10 cellular contexts compared by ENCODE assay signal in the genomic region with DNA sequence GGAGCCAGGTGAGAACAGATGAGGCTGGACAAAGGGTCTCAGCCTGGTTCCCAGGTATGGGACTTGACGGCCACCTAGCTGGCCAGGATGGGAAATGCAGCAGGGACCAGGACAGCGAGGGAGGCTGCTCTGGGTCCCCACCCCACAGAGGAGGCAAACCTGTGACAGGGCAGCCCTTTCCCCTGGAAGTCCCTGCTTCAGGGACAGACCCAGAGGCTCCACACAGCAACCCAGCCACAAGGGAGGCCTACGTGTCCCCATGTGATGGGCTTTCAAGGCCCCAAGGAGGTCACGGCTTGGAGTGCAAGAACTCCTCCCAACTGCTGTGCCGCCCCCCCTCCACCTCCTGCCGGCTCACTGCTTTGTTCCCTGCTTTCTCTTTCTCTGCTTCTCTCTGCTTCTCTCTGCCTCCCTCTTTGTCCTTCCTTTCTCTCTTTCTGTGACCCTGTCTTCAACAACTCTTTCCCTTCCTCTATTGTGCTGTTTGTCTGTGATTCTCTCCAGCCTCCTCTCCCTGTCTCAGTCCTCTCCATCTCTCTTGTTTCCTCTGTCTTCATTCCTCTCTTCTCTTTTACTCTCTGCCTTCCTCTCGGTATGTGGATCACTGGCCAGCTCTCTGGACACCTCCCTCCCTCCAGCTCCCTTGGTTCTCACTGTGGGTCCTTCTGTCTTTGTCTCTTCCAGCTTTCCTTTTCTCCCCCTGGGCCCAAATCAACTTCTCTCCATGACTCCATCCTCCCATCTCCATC. TPM values are rescaled to one million over a fixed set of nuclear protein-coding genes. Genes with fewer than 3 reads are reported as not detected.
DNase-seq lines count a peak whose midpoint lies in the region; ATAC-seq, FAIRE-seq and TF ChIP-seq lines count a peak whose summit lies in the region.
"Had no signal": no experiment of that assay in that cellular context is flagged by ENCODE, and none has a peak within 500 bp of the region (broad histone marks: within the 10 kb centered on the region; RNA-seq: fewer than 3 reads in every experiment).

No MANE protein-coding gene starts in this region.

- peaks cover 6% of the 10 kb centered on the region for H3K27me3 Mint-ChIP-seq in brain

- FAIRE-seq in small intestine (lab: Jason Lieb, UNC), result no peak

- DNase-seq in AG10803 (ENCODE audit: low read depth) (no peak), lower lobe of right lung (no peak), small intestine (no peak), posterior cingulate gyrus (no peak)
- no peak for DNase-seq in stimulated activated CD4-positive, alpha-beta T cell treated with anti-CD3 and anti-CD28 coated beads, Interleukin-12 subunit alpha, Interleukin-12 subunit beta, amount 100 ng/mL, for 4 hours

- no peak overlapping the region for H3K27ac ChIP-seq in HEK293 (ENCODE audit: extremely low read depth, low read depth, low read length)
- H3K27ac ChIP-seq in lower lobe of right lung, result no peak overlapping the region
- no peak overlapping the region for H3K27ac ChIP-seq in small intestine (ENCODE audit: low read depth in 1 of 2, low read length in 1 of 2)
- H3K27ac ChIP-seq: prostate gland had no signal

- peak; percentile 27; the same call in 1 of the 2 replicates for TF ChIP-seq CTCF in AG10803 (conservative IDR thresholded peaks at IDR 0.05; ENCODE audit: low read length)
- peak; percentile 32; the same call in 1 of the 2 replicates for TF ChIP-seq CTCF in HEK293 (tag by site-specific recombination; IDR thresholded peaks at IDR 0.05)
- peak; percentile 58 to 72 for TF ChIP-seq CTCF in brain (conservative IDR thresholded peaks at IDR 0.05)
- TF ChIP-seq CTCF in lower lobe of right lung (IDR thresholded peaks at IDR 0.05), result peak; percentile 38

- peaks cover 0 to 4% (median 0%) of the 10 kb centered on the region in 5 experiments for H3K9me3 Mint-ChIP-seq in brain

- WGBS in small intestine, 3 donors, result 27 to 45% (median 44%) methylated on average over 6 to 7 of the region's 7 CpGs

- CTCF ChIA-PET in HEK293 (lab: Yijun Ruan, JAX), result interaction anchor here (0.6 to 3.7 kb wide), 4 partner anchors 77 to 1441 kb away, joined by 3 to 55 read pairs (median 4); no protein-coding TSS in a partner anchor

- H3K4me3 ChIP-seq in AG10803 (ENCODE audit: low read length) (no peak overlapping the region), HEK293 (ENCODE audit: low read depth, low read length) (no peak overlapping the region), lower lobe of right lung (no peak overlapping the region), small intestine (ENCODE audit: low read depth in 1 of 2, low read length in 2 of 2) (no peak overlapping the region)
- H3K4me3 ChIP-seq: prostate gland had no signal

- no peaks in the 10 kb centered on the region for H3K27me3 ChIP-seq in lower lobe of right lung (ENCODE audit: low read depth)
- no peaks in the 10 kb centered on the region for H3K27me3 ChIP-seq in small intestine (ENCODE audit: control insufficient read depth in 2 of 2, insufficient read depth in 2 of 2, low read length in 2 of 2)

- no peaks in the 10 kb centered on the region for H3K9me3 ChIP-seq in HEK293 (ENCODE audit: control insufficient read depth, insufficient read depth, low read depth, low read length)
- no peaks in the 10 kb centered on the region for H3K9me3 ChIP-seq in lower lobe of right lung
- H3K9me3 ChIP-seq in small intestine (ENCODE audit: control insufficient read depth, low read depth), result no peaks in the 10 kb centered on the region
- H3K9me3 ChIP-seq: prostate gland had no signal

- H3K36me3 ChIP-seq in HEK293 (ENCODE audit: control insufficient read depth in 2 of 2, insufficient read depth in 1 of 2, low read length in 2 of 2), result no peaks in the 10 kb centered on the region
- no peaks in the 10 kb centered on the region for H3K36me3 ChIP-seq in lower lobe of right lung
- H3K36me3 ChIP-seq in small intestine (ENCODE audit: control insufficient read depth in 2 of 2, insufficient read depth in 2 of 2, low read length in 2 of 2), result no peaks in the 10 kb centered on the region
- H3K36me3 ChIP-seq: prostate gland had no signal

- H3K4me3 Mint-ChIP-seq in brain, result peak overlapping the region in 1 of 5 experiments; percentile 18

- intact Hi-C loops in lower lobe of right lung (cut with DNase I), result no loop called here
- intact Hi-C loops in posterior cingulate gyrus (cut with DNase I), result no loop called here

- H3K27ac Mint-ChIP-seq in brain, result peak overlapping the region in 1 of 5 experiments; percentile 78

- peak; percentile 33 to 37 for ATAC-seq in lower lobe of right lung
- no peak for ATAC-seq in HG03457 (IDR thresholded peaks at IDR 0.05; ENCODE audit: unreplicated experiment)

- POLR2A ChIA-PET in HEK293 (lab: Yijun Ruan, JAX), result no interaction called here

- no peaks in the 10 kb centered on the region for H3K36me3 Mint-ChIP-seq in brain

- peaks cover 14% of the 10 kb centered on the region for H3K4me1 Mint-ChIP-seq in brain

- H3K4me1 ChIP-seq in HEK293 (ENCODE audit: control insufficient read depth, insufficient read depth, low read length) (no peaks in the 10 kb centered on the region), lower lobe of right lung (no peaks in the 10 kb centered on the region), small intestine (ENCODE audit: control insufficient read depth in 2 of 2, insufficient read depth in 1 of 2, low read depth in 1 of 2, low read length in 1 of 2) (no peaks in the 10 kb centered on the region)
- H3K4me1 ChIP-seq: prostate gland had no signal

TF ChIP-seq in HEK293, 187 proteins besides CTCF, POLR2A, EP300 and RAD21 (continues in another document):
- TF ChIP-seq ZNF354C (tag by site-specific recombination; IDR thresholded peaks at IDR 0.05; ENCODE audit: borderline replicate concordance, low read depth) (no peak), ZNF521 (tag by site-specific recombination; IDR thresholded peaks at IDR 0.05) (no peak), PRDM1 (tag by site-specific recombination; IDR thresholded peaks at IDR 0.05) (peak; percentile 75), ZBTB17 (tag by site-specific recombination; IDR thresholded peaks at IDR 0.05) (0 out of 2 replicates have a peak, but pooled peaks have one; percentile 9), MEIS1 (CRISPR knock-in tag; IDR thresholded peaks at IDR 0.05; ENCODE audit: borderline replicate concordance) (no peak), ZNF394 (tag by site-specific recombination; IDR thresholded peaks at IDR 0.05; ENCODE audit: borderline replicate concordance) (peak; percentile 34; the same call in 1 of the 2 replicates), GFI1B (tag by site-specific recombination; IDR thresholded peaks at IDR 0.05) (no peak), KLF9 (tag by site-specific recombination; IDR thresholded peaks at IDR 0.05; ENCODE audit: low read depth) (no peak), GLIS1 (tag by site-specific recombination; IDR thresholded peaks at IDR 0.05) (peak; percentile 63; the same call in 1 of the 2 replicates), ZBTB8A (tag by site-specific recombination; IDR thresholded peaks at IDR 0.05) (no peak), ZNF114 (tag by site-specific recombination; IDR thresholded peaks at IDR 0.05) (no peak), ZNF335 (tag by site-specific recombination; conservative IDR thresholded peaks at IDR 0.05) (no peak), ZNF366 (tag by site-specific recombination; conservative IDR thresholded peaks at IDR 0.05) (peak; percentile 67), ZNF302 (tag by site-specific recombination; IDR thresholded peaks at IDR 0.05; ENCODE audit: low read depth) (no peak), HOXA7 (CRISPR knock-in tag; IDR thresholded peaks at IDR 0.05; ENCODE audit: borderline replicate concordance) (no peak), ZNF626 (tag by site-specific recombination; IDR thresholded peaks at IDR 0.05) (no peak), ZNF558 (tag by site-specific recombination; IDR thresholded peaks at IDR 0.05) (no peak), ZNF341 (tag by site-specific recombination; IDR thresholded peaks at IDR 0.05; ENCODE audit: low read depth) (peak; percentile 70), GLIS2 (tag by site-specific recombination; IDR thresholded peaks at IDR 0.05) (peak; percentile 85), ZNF2 (tag by site-specific recombination; IDR thresholded peaks at IDR 0.05) (no peak), KLF1 (tag by site-specific recombination; IDR thresholded peaks at IDR 0.05) (no peak), ZNF654 (tag by site-specific recombination; IDR thresholded peaks at IDR 0.05; ENCODE audit: low read depth) (peak; percentile 48)
- TF ChIP-seq, protein P1, sequence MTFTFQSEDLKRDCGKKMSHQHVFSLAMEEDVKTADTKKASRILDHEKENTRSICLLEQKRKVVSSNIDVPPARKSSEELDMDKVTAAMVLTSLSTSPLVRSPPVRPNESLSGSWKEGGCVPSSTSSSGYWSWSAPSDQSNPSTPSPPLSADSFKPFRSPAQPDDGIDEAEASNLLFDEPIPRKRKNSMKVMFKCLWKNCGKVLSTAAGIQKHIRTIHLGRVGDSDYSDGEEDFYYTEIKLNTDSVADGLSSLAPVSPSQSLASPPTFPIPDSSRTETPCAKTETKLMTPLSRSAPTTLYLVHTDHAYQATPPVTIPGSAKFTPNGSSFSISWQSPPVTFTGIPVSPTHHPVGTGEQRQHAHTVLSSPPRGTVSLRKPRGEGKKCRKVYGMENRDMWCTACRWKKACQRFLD (tag by site-specific recombination; IDR thresholded peaks at IDR 0.05), result no peak
- TF ChIP-seq, protein P2, sequence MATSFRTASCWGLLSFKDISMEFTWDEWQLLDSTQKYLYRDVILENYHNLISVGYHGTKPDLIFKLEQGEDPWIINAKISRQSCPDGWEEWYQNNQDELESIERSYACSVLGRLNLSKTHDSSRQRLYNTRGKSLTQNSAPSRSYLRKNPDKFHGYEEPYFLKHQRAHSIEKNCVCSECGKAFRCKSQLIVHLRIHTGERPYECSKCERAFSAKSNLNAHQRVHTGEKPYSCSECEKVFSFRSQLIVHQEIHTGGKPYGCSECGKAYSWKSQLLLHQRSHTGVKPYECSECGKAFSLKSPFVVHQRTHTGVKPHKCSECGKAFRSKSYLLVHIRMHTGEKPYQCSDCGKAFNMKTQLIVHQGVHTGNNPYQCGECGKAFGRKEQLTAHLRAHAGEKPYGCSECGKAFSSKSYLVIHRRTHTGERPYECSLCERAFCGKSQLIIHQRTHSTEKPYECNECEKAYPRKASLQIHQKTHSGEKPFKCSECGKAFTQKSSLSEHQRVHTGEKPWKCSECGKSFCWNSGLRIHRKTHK (tag by site-specific recombination; IDR thresholded peaks at IDR 0.05), result no peak

RNA-seq across cellular contexts. Expression of a gene that starts 9.6 kb away (rescaled TPM):
- polyA plus RNA-seq in brain (ENCODE audit: insufficient read depth, low read depth, low replicate concordance) (0.53 TPM), small intestine (under 1 TPM; 0.22 to 0.69 (median 0.54) TPM)
- not detected for total RNA-seq in lower lobe of right lung

RNA-seq across cellular contexts. Expression of a gene that starts 57.3 kb away (rescaled TPM):
- polyA plus RNA-seq in brain (ENCODE audit: insufficient read depth, low read depth, low replicate concordance), result 38.1 TPM
- 34.7 TPM for total RNA-seq in lower lobe of right lung
- polyA plus RNA-seq in small intestine, result 10 to 100 TPM in 2 of 3 donors, under 1 TPM in 1; 0.89 to 13.0 (median 10.5) TPM

RNA-seq across cellular contexts. Expression of a gene that starts 57.5 kb away (rescaled TPM):
- 0.29 TPM for polyA plus RNA-seq in brain (ENCODE audit: insufficient read depth, low read depth, low replicate concordance)
- 14,717 TPM for total RNA-seq in lower lobe of right lung
- 10 to 100 TPM in 1 of 3 donors, 1 to 10 TPM in 1, under 1 TPM in 1; 0.76 to 13.4 (median 4.1) TPM for polyA plus RNA-seq in small intestine
- total RNA-seq: dermis microvascular lymphatic vessel endothelial cell had no signal
